In genomic region chr6:7467007-7467897, GRCh38 we compare ENCODE assay signal across 1 cellular context.
TF ChIP-seq lines count a peak whose summit lies in the region.

No MANE protein-coding gene starts in this region.

TF ChIP-seq in HCT116, 20 proteins besides CTCF, POLR2A, EP300 and RAD21 (continued from another document):
- TF ChIP-seq ATF3 (IDR thresholded peaks at IDR 0.05), result no peak
- TF ChIP-seq SRF (IDR thresholded peaks at IDR 0.05; ENCODE audit: low read depth), result no peak
- no peak for TF ChIP-seq ELF1 (IDR thresholded peaks at IDR 0.05; ENCODE audit: borderline replicate concordance, low read depth)
- no peak for TF ChIP-seq EZH2phosphoT487 (IDR thresholded peaks at IDR 0.05; ENCODE audit: borderline replicate concordance)
- TF ChIP-seq POLR2AphosphoS5 (IDR thresholded peaks at IDR 0.05; ENCODE audit: low read depth, low read length), result no peak
- no peak for TF ChIP-seq SIN3A (IDR thresholded peaks at IDR 0.05; ENCODE audit: low read depth)
- TF ChIP-seq TCF7L2 (IDR thresholded peaks at IDR 0.05; ENCODE audit: borderline replicate concordance, extremely low read depth, insufficient read depth, insufficient read length), result no peak
- TF ChIP-seq ZBTB33 (IDR thresholded peaks at IDR 0.05; ENCODE audit: extremely low read depth, insufficient replicate concordance, low read length), result no peak
- TF ChIP-seq CBX3 (IDR thresholded peaks at IDR 0.05; ENCODE audit: low read depth), result no peak
